Comparison of ENCODE assay signal across 25 cellular contexts in genomic region chr9:93004561-93004960, GRCh38. TPM values are rescaled to one million over a fixed set of nuclear protein-coding genes. Genes with fewer than 3 reads are reported as not detected.
A peak's percentile ranks its signal among the peaks of the same experiment; 100 is the strongest.
DNase-seq lines count a peak whose midpoint lies in the region; ATAC-seq, FAIRE-seq and TF ChIP-seq lines count a peak whose summit lies in the region.
"Had no signal": no experiment of that assay in that cellular context is flagged by ENCODE, and none has a peak within 500 bp of the region (broad histone marks: within the 10 kb centered on the region; RNA-seq: fewer than 3 reads in every experiment).

No MANE protein-coding gene starts in this region.

- intact Hi-C loops in PC-3 (cut with micrococcal nuclease), result no loop called here
- intact Hi-C loops in naive thymus-derived CD4-positive, alpha-beta T cell (cut with micrococcal nuclease), result loop anchor here in 1 of 2 donors (5.0 kb wide), 1 partner anchor 298 kb away; no protein-coding TSS in a partner anchor

- H3K4me1 ChIP-seq in A549 (0 out of 3 replicates have a peak, but pooled peaks cover 6% of the 10 kb centered on the region), PC-3 (ENCODE audit: insufficient read depth, low read length) (peaks cover 4% of the 10 kb centered on the region; the same call in 1 of the 2 replicates)
- peaks cover 47 to 64% of the 10 kb centered on the region in 2 donors for H3K4me1 ChIP-seq in naive thymus-derived CD4-positive, alpha-beta T cell (ENCODE audit: control insufficient read depth in 2 of 2, insufficient read depth in 2 of 2, low read length in 2 of 2)
- H3K4me1 ChIP-seq: psoas muscle had no signal

- H3K27ac ChIP-seq in A549 (no peak overlapping the region), PC-3 (ENCODE audit: low read length) (no peak overlapping the region)
- peak overlapping the region; percentile 56 for H3K27ac ChIP-seq in naive thymus-derived CD4-positive, alpha-beta T cell (ENCODE audit: low read depth, low read length)
- H3K27ac ChIP-seq: heart left ventricle, psoas muscle, skin epidermis, stomach had no signal

- TF ChIP-seq EP300 in A549 (IDR thresholded peaks at IDR 0.05), result no peak

- DNase-seq in activated CD4-positive, CD25-positive, alpha-beta regulatory T cell treated with anti-CD3 and anti-CD28 coated beads, Interleukin-2, amount 50 U/mL, for 72 hours, result peak; percentile 17
- DNase-seq in activated CD4-positive, CD25-positive, alpha-beta regulatory T cell (lab: John Stamatoyannopoulos, UW), result no peak
- no peak for DNase-seq in A549 (ENCODE audit: low read depth in 1 of 2, low spot score in 1 of 2)
- DNase-seq in PC-3, result no peak
- no peak for DNase-seq in naive thymus-derived CD4-positive, alpha-beta T cell
- no peak for DNase-seq in chondrocyte (ENCODE audit: low spot score)
- DNase-seq in NCI-H226, result no peak
- DNase-seq: activated CD4-positive, alpha-beta T cell treated with anti-CD3 and anti-CD28 coated beads, Interleukin-2, amount 50 U/mL, for 4 hours; dermis blood vessel endothelial cell; H9; heart left ventricle; Karpas-422; NCI-H1092; psoas muscle; stimulated activated CD4-positive, alpha-beta T cell treated with anti-CD3 and anti-CD28 coated beads, Interleukin-4, amount 100 ng/mL, for 1 hour; stomach had no signal

- CTCF ChIA-PET in A549 (lab: Yijun Ruan, JAX), result interaction anchor here (0.7 to 5.7 kb wide), 32 partner anchors 9 to 562 kb away, joined by 3 to 68 read pairs (median 7); partner anchors contain the start of gene NINJ1
- CTCF ChIA-PET in PC-3 (lab: Charles Lee), result no interaction called here
- CTCF ChIA-PET in naive thymus-derived CD4-positive, alpha-beta T cell (lab: Charles Lee), result interaction anchor here (1.0 to 4.1 kb wide), 13 partner anchors 10 to 298 kb away, joined by 3 to 17 read pairs (median 6); no protein-coding TSS in a partner anchor

- TF ChIP-seq POLR2A in A549 (IDR thresholded peaks at IDR 0.05; ENCODE audit: low read length), result no peak

- H3K4me1 Mint-ChIP-seq in naive thymus-derived CD4-positive, alpha-beta T cell, result peaks cover 34 to 77% (median 70%) of the 10 kb centered on the region in 7 donors
- H3K4me1 Mint-ChIP-seq in chondrocyte (ENCODE audit: low read depth), result no peaks in the 10 kb centered on the region
- H3K4me1 Mint-ChIP-seq: neural crest cell had no signal

- no peak for FAIRE-seq in A549 (lab: Jason Lieb, UNC)
- FAIRE-seq: endothelial cell of umbilical vein, HTR-8/SVneo had no signal

- no peaks in the 10 kb centered on the region for H4K20me1 ChIP-seq in PC-3 (ENCODE audit: low read length)

- H3K79me2 ChIP-seq in PC-3 (ENCODE audit: low read length), result no peaks in the 10 kb centered on the region

- POLR2A ChIA-PET in A549 (lab: Yijun Ruan, JAX), result interaction anchor here (1.0 kb wide), 1 partner anchor 91 kb away, joined by 3 read pairs; no protein-coding TSS in a partner anchor
- POLR2A ChIA-PET in PC-3 (lab: Charles Lee; ENCODE audit: unreplicated experiment), result no interaction called here
- POLR2A ChIA-PET in naive thymus-derived CD4-positive, alpha-beta T cell (lab: Charles Lee), result interaction anchor here (0.5 to 7.5 kb wide), 14 partner anchors 9 to 60 kb away, joined by 3 to 113 read pairs (median 9); no protein-coding TSS in a partner anchor

- H3K4me3 ChIP-seq in A549 (0 out of 3 replicates have a peak overlapping the region, but pooled peaks have one; percentile 52), PC-3 (ENCODE audit: low read length) (no peak overlapping the region)
- H3K4me3 ChIP-seq in naive thymus-derived CD4-positive, alpha-beta T cell (ENCODE audit: low read length), result no peak overlapping the region

- no peaks in the 10 kb centered on the region for H3K36me3 ChIP-seq in PC-3 (ENCODE audit: low read depth, low read length)
- H3K36me3 ChIP-seq in naive thymus-derived CD4-positive, alpha-beta T cell (ENCODE audit: control insufficient read depth in 2 of 3, insufficient read depth in 3 of 3, low read length in 3 of 3), result peaks cover 44 to 69% (median 48%) of the 10 kb centered on the region in 3 experiments

- H2AFZ ChIP-seq in PC-3 (ENCODE audit: low read length), result peak overlapping the region; percentile 78; the same call in 1 of the 2 replicates

- peaks cover 4 to 61% (median 45%) of the 10 kb centered on the region in 5 donors for H3K36me3 Mint-ChIP-seq in naive thymus-derived CD4-positive, alpha-beta T cell
- peaks cover 2% of the 10 kb centered on the region for H3K36me3 Mint-ChIP-seq in chondrocyte (ENCODE audit: low read depth)

- 0 out of 3 replicates have a peak, but pooled peaks cover 4% of the 10 kb centered on the region for H3K9me3 ChIP-seq in A549
- H3K9me3 ChIP-seq in PC-3 (ENCODE audit: low read length), result no peaks in the 10 kb centered on the region
- peaks cover 0 to 3% (median 0%) of the 10 kb centered on the region in 3 experiments for H3K9me3 ChIP-seq in naive thymus-derived CD4-positive, alpha-beta T cell (ENCODE audit: control insufficient read depth in 2 of 3, low read length in 3 of 3)
- H3K9me3 ChIP-seq: psoas muscle, upper lobe of left lung had no signal

- BruUV-seq in PC-3 (replicated peaks; lab: Mats Ljungman, UMichigan), result no TSS peak

- H3F3A ChIP-seq in PC-3 (ENCODE audit: low read length, unreplicated experiment), result no peaks in the 10 kb centered on the region

- H3K9ac ChIP-seq in PC-3 (ENCODE audit: low read length), result no peak overlapping the region

- WGBS in A549 (ENCODE audit: missing lambda C conversion rate), result 82% methylated on average over 9 of the region's 9 CpGs

- H3K9me2 ChIP-seq in PC-3 (replicated peaks; ENCODE audit: low read length), result no peaks in the 10 kb centered on the region

- peak overlapping the region in 8 of 9 donors; percentile 89 to 98 (median 92) for H3K27ac Mint-ChIP-seq in naive thymus-derived CD4-positive, alpha-beta T cell
- H3K27ac Mint-ChIP-seq in chondrocyte (ENCODE audit: unreplicated experiment), result no peak overlapping the region
- H3K27ac Mint-ChIP-seq: B cell, H9, mesothelial cell of epicardium had no signal

- H3K27me3 Mint-ChIP-seq in naive thymus-derived CD4-positive, alpha-beta T cell, result no peaks in the 10 kb centered on the region
- peaks cover 40% of the 10 kb centered on the region for H3K27me3 Mint-ChIP-seq in chondrocyte (ENCODE audit: low read depth)
- H3K27me3 Mint-ChIP-seq: B cell had no signal

- peak overlapping the region in 3 of 10 donors; percentile 54 to 72 (median 70) for H3K4me3 Mint-ChIP-seq in naive thymus-derived CD4-positive, alpha-beta T cell
- H3K4me3 Mint-ChIP-seq in chondrocyte (ENCODE audit: unreplicated experiment), result no peak overlapping the region
- H3K4me3 Mint-ChIP-seq: B cell, H9, mesothelial cell of epicardium, neural crest cell had no signal

- no peaks in the 10 kb centered on the region for H3K27me3 ChIP-seq in PC-3 (ENCODE audit: low read length)
- no peaks in the 10 kb centered on the region for H3K27me3 ChIP-seq in naive thymus-derived CD4-positive, alpha-beta T cell (ENCODE audit: control insufficient read depth in 2 of 2, insufficient read depth in 2 of 2, low read length in 2 of 2)
- H3K27me3 ChIP-seq: heart left ventricle, stomach, upper lobe of left lung had no signal

- no peak for TF ChIP-seq CTCF in A549 (IDR thresholded peaks at IDR 0.05)
- no peak for TF ChIP-seq CTCF in PC-3 (conservative IDR thresholded peaks at IDR 0.05; ENCODE audit: low read depth, low read length)
- TF ChIP-seq CTCF in chondrocyte (IDR thresholded peaks at IDR 0.05), result no peak

- TF ChIP-seq RAD21 in A549 (conservative IDR thresholded peaks at IDR 0.05 in 1 of 2, IDR thresholded peaks at IDR 0.05 in 1 of 2), result no peak

- H3K4me2 ChIP-seq in A549 (peak overlapping the region; percentile 81), PC-3 (ENCODE audit: low read length) (peak overlapping the region; percentile 80)

- H3K9me3 Mint-ChIP-seq in naive thymus-derived CD4-positive, alpha-beta T cell, result peaks cover 0 to 16% (median 4%) of the 10 kb centered on the region in 11 donors
- peaks cover 3% of the 10 kb centered on the region for H3K9me3 Mint-ChIP-seq in chondrocyte (ENCODE audit: low read depth)
- H3K9me3 Mint-ChIP-seq: neural crest cell had no signal

- ATAC-seq in A549 (no peak), PC-3 (no peak), GM21786 (IDR thresholded peaks at IDR 0.05; ENCODE audit: unreplicated experiment) (no peak)
- ATAC-seq in naive thymus-derived CD4-positive, alpha-beta T cell, result no peak

TF ChIP-seq in A549, 52 proteins besides CTCF, POLR2A, EP300 and RAD21 (continues in another document):
- no peak for TF ChIP-seq ZFP36 (IDR thresholded peaks at IDR 0.05; ENCODE audit: borderline replicate concordance, partially characterized antibody)
- no peak for TF ChIP-seq PHF8 (IDR thresholded peaks at IDR 0.05; ENCODE audit: borderline replicate concordance, low read depth)
- TF ChIP-seq GATA3 (IDR thresholded peaks at IDR 0.05; ENCODE audit: borderline replicate concordance), result no peak
- no peak for TF ChIP-seq MYC (IDR thresholded peaks at IDR 0.05; ENCODE audit: borderline replicate concordance, low read length)
- no peak for TF ChIP-seq USF2 (IDR thresholded peaks at IDR 0.05)
- no peak for TF ChIP-seq TFCP2L1 (CRISPR knock-in tag; IDR thresholded peaks at IDR 0.05)

RNA-seq across cellular contexts. Expression of gene SUSD3, which starts 53.9 kb away (rescaled TPM):
- polyA plus RNA-seq in A549 (2011; rRNA removed), result 0.27 and 0.66 TPM in 2 replicates
- polyA plus RNA-seq in A549 (2012; cell fraction: cytosol; rRNA removed), result 1.3 and 1.9 TPM in 2 replicates
- 1.7 TPM in 2 replicates for polyA plus RNA-seq in A549 (2012; cell fraction: nucleus; rRNA removed)
- 0.34 to 0.46 TPM (median 0.42 TPM) in 3 replicates for polyA plus RNA-seq in A549 (2017; fragmentation: RNase III; extraction: RNeasy Plus Mini Kit Qiagen cat#74134 plus additional on column Dnase treatment)
- 0.25 TPM in 1 of 2 replicates, not detected in the other for polyA minus RNA-seq in A549 (2011; rRNA and poly(A)+ RNA removed)
- total RNA-seq in PC-3 (2014; rRNA removed), result 12.7 and 13.4 TPM in 2 replicates
- 10 to 100 TPM; 62.8 to 83.5 (median 68.7) TPM for total RNA-seq in naive thymus-derived CD4-positive, alpha-beta T cell
- polyA plus RNA-seq in naive thymus-derived CD4-positive, alpha-beta T cell, result 100 to 1,000 TPM; 186 to 315 TPM
- total RNA-seq in chondrocyte, result not detected in 3 replicates
- total RNA-seq: A172, dermis blood vessel endothelial cell, endothelial cell of umbilical vein, neural crest cell had no signal
- polyA plus RNA-seq: endothelial cell of umbilical vein had no signal

RNA-seq across cellular contexts. Expression of gene FGD3, which starts 57.2 kb away (rescaled TPM):
- polyA plus RNA-seq in A549 (2011; rRNA removed) (0.23 and 0.26 TPM in 2 replicates), A549 (2017; fragmentation: RNase III; extraction: RNeasy Plus Mini Kit Qiagen cat#74134 plus additional on column Dnase treatment) (0.18 to 0.26 TPM (median 0.24 TPM) in 3 replicates)
- 0.32 and 0.33 TPM in 2 replicates for polyA plus RNA-seq in A549 (2012; cell fraction: cytosol; rRNA removed)
- 0.29 and 0.43 TPM in 2 replicates for polyA plus RNA-seq in A549 (2012; cell fraction: nucleus; rRNA removed)
- polyA minus RNA-seq in A549 (2011; rRNA and poly(A)+ RNA removed), result 0.25 and 0.44 TPM in 2 replicates
- total RNA-seq in PC-3 (2014; rRNA removed) (5.4 and 6.3 TPM in 2 replicates), chondrocyte (not detected in 3 replicates)
- total RNA-seq in naive thymus-derived CD4-positive, alpha-beta T cell, result 100 to 1,000 TPM; 141 to 341 (median 193) TPM
- polyA plus RNA-seq in naive thymus-derived CD4-positive, alpha-beta T cell, result 100 to 1,000 TPM; 114 to 216 TPM
- total RNA-seq: endothelial cell of umbilical vein had no signal
- polyA plus RNA-seq: endothelial cell of umbilical vein had no signal

Comparison
In these comparisons a context has a peak if more than half of its experiments do, and no peak if none do; other contexts are left out.
1. RNA of gene SUSD3, which starts 53.9 kb away (total RNA-seq): 62.8 to 83.5 TPM in naive thymus-derived CD4-positive, alpha-beta T cell and 12.7 to 13.4 TPM in PC-3; not detected in chondrocyte; every median in the first group is over 10 times any median in the second.
2. RNA of gene FGD3, which starts 57.2 kb away (total RNA-seq): 141 to 341 TPM in naive thymus-derived CD4-positive, alpha-beta T cell; 5.4 to 6.3 TPM in PC-3 and not detected in chondrocyte; every median in the first group is over 10 times any median in the second.